Comparison of ENCODE assay signal across 8 cellular contexts in genomic region chr18:61581578-61582204, GRCh38.
A peak's percentile ranks its signal among the peaks of the same experiment; 100 is the strongest.
DNase-seq lines count a peak whose midpoint lies in the region; ATAC-seq and TF ChIP-seq lines count a peak whose summit lies in the region.

No MANE protein-coding gene starts in this region.

- no peaks in the 10 kb centered on the region for H3K27me3 ChIP-seq in endocrine pancreas (ENCODE audit: control insufficient read depth, insufficient read depth, low read length)
- no peaks in the 10 kb centered on the region for H3K27me3 ChIP-seq in mesendoderm (ENCODE audit: insufficient read depth, low read length, poor library complexity)

- H3K56ac ChIP-seq in mesendoderm (ENCODE audit: low read length) = peak overlapping the region; percentile 76

- H3K9me3 ChIP-seq in endocrine pancreas (ENCODE audit: control insufficient read depth, low read length) = no peaks in the 10 kb centered on the region

- no peak overlapping the region for H2BK120ac ChIP-seq in mesendoderm (ENCODE audit: low read depth, low read length)

- H3K4me1 ChIP-seq in endocrine pancreas (ENCODE audit: control insufficient read depth, insufficient read depth, low read length) = no peaks in the 10 kb centered on the region
- H3K4me1 ChIP-seq in mesendoderm (ENCODE audit: control insufficient read depth, low read depth, low read length) = no peaks in the 10 kb centered on the region

- peak overlapping the region; percentile 56 for H3K4me3 ChIP-seq in AG10803 (ENCODE audit: low read length)
- H3K4me3 ChIP-seq in endocrine pancreas (ENCODE audit: control insufficient read depth, insufficient read depth, low read length) = peak overlapping the region; percentile 48
- peak overlapping the region; percentile 33 for H3K4me3 ChIP-seq in mesendoderm (ENCODE audit: low read length)

- WGBS in mesendoderm (ENCODE audit: extremely low coverage, insufficient coverage, low lambda C conversion rate) = no CpG with 5 or more reads among the region's 22 CpGs

- ATAC-seq in GM18909 (IDR thresholded peaks at IDR 0.05; ENCODE audit: poor library complexity, unreplicated experiment) (peak; percentile 92), HG03159 (IDR thresholded peaks at IDR 0.05; ENCODE audit: unreplicated experiment) (peak; percentile 94)

- H3K79me2 ChIP-seq in mesendoderm (ENCODE audit: control insufficient read depth, insufficient read depth, low read length) = no peaks in the 10 kb centered on the region

- H2BK5ac ChIP-seq in mesendoderm (ENCODE audit: low read length) = no peak overlapping the region

- H3K36me3 ChIP-seq in endocrine pancreas (ENCODE audit: control insufficient read depth, insufficient read depth, low read length) (no peaks in the 10 kb centered on the region), mesendoderm (ENCODE audit: control insufficient read depth, insufficient read depth, low read length) (no peaks in the 10 kb centered on the region)

- H3K9ac ChIP-seq in endocrine pancreas (ENCODE audit: control insufficient read depth, insufficient read depth, low read length) = no peak overlapping the region
- H3K9ac ChIP-seq in mesendoderm (ENCODE audit: low read length) = peak overlapping the region; percentile 67

- no peak overlapping the region for H4K5ac ChIP-seq in mesendoderm (ENCODE audit: low read length)

- peak; percentile 86 for TF ChIP-seq CTCF in AG10803 (conservative IDR thresholded peaks at IDR 0.05; ENCODE audit: low read length)

- H4K8ac ChIP-seq in mesendoderm (ENCODE audit: low read depth, low read length) = no peak overlapping the region

- no peak overlapping the region for H2AK5ac ChIP-seq in mesendoderm (ENCODE audit: low read length)

- no peaks in the 10 kb centered on the region for H3K79me1 ChIP-seq in mesendoderm (ENCODE audit: low read length)

- no peak overlapping the region for H3K27ac ChIP-seq in mesendoderm (ENCODE audit: low read depth, low read length)

- DNase-seq in AG10803 (ENCODE audit: low read depth) (peak; percentile 48), NCI-H69 (lab: John Stamatoyannopoulos, UW) (peak; percentile 93), mesendoderm (peak; percentile 88)
- DNase-seq in activated CD8-positive, alpha-beta memory T cell treated with anti-CD3 and anti-CD28 coated beads for 48 hours (ENCODE audit: low read depth in 2 of 3, low spot score in 2 of 3) = peak; percentile 31 to 71 (median 68)
- peak; percentile 48 for DNase-seq in stimulated activated CD8-positive, alpha-beta memory T cell treated with anti-CD3 and anti-CD28 coated beads, Interleukin-15, amount 100 ng/mL, for 1 hour (ENCODE audit: low read depth)

- H3K4ac ChIP-seq in mesendoderm (ENCODE audit: low read depth, low read length) = peak overlapping the region; percentile 39

- no peak overlapping the region for H2BK15ac ChIP-seq in mesendoderm (replicated peaks; ENCODE audit: low read depth)

- H3K18ac ChIP-seq in mesendoderm (ENCODE audit: low read length) = peak overlapping the region; percentile 36

- H3K23ac ChIP-seq in mesendoderm (ENCODE audit: low read length) = no peak overlapping the region

- H3K4me2 ChIP-seq in mesendoderm (ENCODE audit: low read length) = peak overlapping the region; percentile 86
